Comparison of ENCODE assay signal across 21 cellular contexts in genomic region chr4:24328711-24329110, GRCh38.
DNase-seq lines count a peak whose midpoint lies in the region; ATAC-seq, FAIRE-seq and TF ChIP-seq lines count a peak whose summit lies in the region.
"Had no signal": no experiment of that assay in that cellular context is flagged by ENCODE, and none has a peak within 500 bp of the region (broad histone marks: within the 10 kb centered on the region; RNA-seq: fewer than 3 reads in every experiment).

No MANE protein-coding gene starts in this region.

- no peak for DNase-seq in GM23338 (ENCODE audit: low spot score)
- DNase-seq in astrocyte (ENCODE audit: low read depth) = peak; percentile 20
- DNase-seq in esophagus muscularis mucosa (ENCODE audit: extremely low spot score) = peak; percentile 60
- DNase-seq in neural progenitor cell (ENCODE audit: low spot score) = peak; percentile 76
- DNase-seq in immature natural killer cell = no peak
- DNase-seq in endodermal cell = no peak
- DNase-seq in EL = no peak
- DNase-seq: COR-L47, NCI-H1048, NCI-H226, NCI-H524 treated with DMSO at 0.1 percent for 48 hours, SHP77, SK-N-SH had no signal

- no peak for TF ChIP-seq POLR2A in esophagus muscularis mucosa (IDR thresholded peaks at IDR 0.05; ENCODE audit: low read depth)

- H3K9me2 ChIP-seq in GM23338 (ENCODE audit: insufficient read depth) = no peaks in the 10 kb centered on the region; the same call in 1 of the 2 replicates
- H3K9me2 ChIP-seq: SK-N-SH had no signal

- no peaks in the 10 kb centered on the region for H3K9me3 Mint-ChIP-seq in GM23338
- H3K9me3 Mint-ChIP-seq in astrocyte (ENCODE audit: unreplicated experiment) = peaks cover 4% of the 10 kb centered on the region
- no peaks in the 10 kb centered on the region for H3K9me3 Mint-ChIP-seq in neural progenitor cell
- peaks cover 0 to 8% (median under 1%) of the 10 kb centered on the region in 6 donors for H3K9me3 Mint-ChIP-seq in immature natural killer cell
- no peaks in the 10 kb centered on the region for H3K9me3 Mint-ChIP-seq in endodermal cell

- WGBS in esophagus muscularis mucosa = 66% methylated on average over 7 of the region's 7 CpGs
- WGBS in endodermal cell (ENCODE audit: insufficient coverage in 1 of 2, insufficient read length in 1 of 2), 2 experiments = 81 to 88% methylated on average over 5 to 7 of the region's 7 CpGs

- peaks cover 16% of the 10 kb centered on the region for H4K20me1 ChIP-seq in GM23338 (replicated peaks; ENCODE audit: insufficient read depth)
- no peaks in the 10 kb centered on the region for H4K20me1 ChIP-seq in astrocyte (ENCODE audit: insufficient read depth, low read length)
- H4K20me1 ChIP-seq in neural progenitor cell (ENCODE audit: low read depth) = no peaks in the 10 kb centered on the region

- H3K9me3 ChIP-seq in astrocyte (ENCODE audit: insufficient read depth, low read depth, low read length) (no peaks in the 10 kb centered on the region), esophagus muscularis mucosa (no peaks in the 10 kb centered on the region), neural progenitor cell (ENCODE audit: low read depth) (no peaks in the 10 kb centered on the region), endodermal cell (ENCODE audit: control insufficient read depth, low read length) (no peaks in the 10 kb centered on the region)
- H3K9me3 ChIP-seq: A549, SK-N-SH had no signal

- peaks cover 15% of the 10 kb centered on the region; the same call in 2 of the 3 replicates for H3K36me3 Mint-ChIP-seq in GM23338 (ENCODE audit: low read depth)
- no peaks in the 10 kb centered on the region for H3K36me3 Mint-ChIP-seq in astrocyte (ENCODE audit: low read depth, unreplicated experiment)
- no peaks in the 10 kb centered on the region for H3K36me3 Mint-ChIP-seq in neural progenitor cell
- no peaks in the 10 kb centered on the region for H3K36me3 Mint-ChIP-seq in immature natural killer cell
- peaks cover 55% of the 10 kb centered on the region for H3K36me3 Mint-ChIP-seq in endodermal cell (ENCODE audit: low read depth)
- H3K36me3 Mint-ChIP-seq: CD14-positive monocyte had no signal

- H3K27me3 ChIP-seq in GM23338 (ENCODE audit: insufficient read depth) (no peaks in the 10 kb centered on the region), astrocyte (ENCODE audit: insufficient read depth, low read length) (no peaks in the 10 kb centered on the region), esophagus muscularis mucosa (no peaks in the 10 kb centered on the region), neural progenitor cell (no peaks in the 10 kb centered on the region), endodermal cell (ENCODE audit: control insufficient read depth, insufficient read depth, low read length, poor library complexity, severe bottlenecking) (no peaks in the 10 kb centered on the region)

- peaks cover 29% of the 10 kb centered on the region for H3K36me3 ChIP-seq in GM23338 (ENCODE audit: insufficient read depth)
- no peaks in the 10 kb centered on the region for H3K36me3 ChIP-seq in astrocyte (ENCODE audit: insufficient read depth, low read length)
- no peaks in the 10 kb centered on the region for H3K36me3 ChIP-seq in esophagus muscularis mucosa
- no peaks in the 10 kb centered on the region for H3K36me3 ChIP-seq in neural progenitor cell
- H3K36me3 ChIP-seq in endodermal cell (ENCODE audit: control insufficient read depth, insufficient read depth, low read length) = no peaks in the 10 kb centered on the region

- intact Hi-C loops in esophagus muscularis mucosa (cut with DNase I) = no loop called here

- no peak overlapping the region for H3K9ac ChIP-seq in astrocyte (ENCODE audit: low read length)
- no peak overlapping the region for H3K9ac ChIP-seq in neural progenitor cell
- H3K9ac ChIP-seq in endodermal cell (ENCODE audit: extremely low read depth, low read length, poor library complexity, severe bottlenecking) = no peak overlapping the region
- H3K9ac ChIP-seq: KMS-11, SK-N-SH had no signal

- 0 out of 2 replicates have a peak overlapping the region, but pooled peaks have one; percentile 4 for H3K27ac ChIP-seq in GM23338 (ENCODE audit: low read depth)
- no peak overlapping the region for H3K27ac ChIP-seq in astrocyte (ENCODE audit: low read depth, low read length)
- no peak overlapping the region for H3K27ac ChIP-seq in esophagus muscularis mucosa (replicated peaks in 1 of 4)
- peak overlapping the region; percentile 93 for H3K27ac ChIP-seq in neural progenitor cell
- no peak overlapping the region for H3K27ac ChIP-seq in endodermal cell (ENCODE audit: low read depth, low read length)
- H3K27ac ChIP-seq: A549, HL-60, KMS-11 had no signal

- TF ChIP-seq EP300 in esophagus muscularis mucosa (IDR thresholded peaks at IDR 0.05) = no peak

- H3K27ac Mint-ChIP-seq in GM23338 (no peak overlapping the region), astrocyte (ENCODE audit: unreplicated experiment) (no peak overlapping the region), neural progenitor cell (peak overlapping the region; percentile 50), immature natural killer cell (no peak overlapping the region), endodermal cell (no peak overlapping the region)
- H3K27ac Mint-ChIP-seq: CD14-positive monocyte had no signal

- peaks cover 59% of the 10 kb centered on the region for H3K4me1 Mint-ChIP-seq in GM23338
- peaks cover 7% of the 10 kb centered on the region for H3K4me1 Mint-ChIP-seq in astrocyte (ENCODE audit: low read depth, unreplicated experiment)
- peaks cover 47% of the 10 kb centered on the region for H3K4me1 Mint-ChIP-seq in neural progenitor cell
- no peaks in the 10 kb centered on the region for H3K4me1 Mint-ChIP-seq in immature natural killer cell
- peaks cover 60% of the 10 kb centered on the region for H3K4me1 Mint-ChIP-seq in endodermal cell
- H3K4me1 Mint-ChIP-seq: CD14-positive monocyte had no signal

- peak overlapping the region; percentile 72 for H3K4me2 ChIP-seq in GM23338
- no peak overlapping the region for H3K4me2 ChIP-seq in astrocyte (ENCODE audit: low read length)
- peak overlapping the region; percentile 82 for H3K4me2 ChIP-seq in neural progenitor cell
- H3K4me2 ChIP-seq: A549, KMS-11, SK-N-SH had no signal

- H3K27me3 Mint-ChIP-seq in GM23338 (ENCODE audit: insufficient read depth, low read depth, poor library complexity) (peaks cover 6% of the 10 kb centered on the region), astrocyte (ENCODE audit: low read depth, unreplicated experiment) (peaks cover 14% of the 10 kb centered on the region), neural progenitor cell (ENCODE audit: insufficient read depth, low read depth) (peaks cover 3% of the 10 kb centered on the region), immature natural killer cell (ENCODE audit: low read depth in 3 of 3) (peaks cover 0 to 2% (median 1%) of the 10 kb centered on the region in 3 donors), endodermal cell (ENCODE audit: insufficient read depth) (no peaks in the 10 kb centered on the region)

- H3K4me3 Mint-ChIP-seq in GM23338 = no peak overlapping the region; the same call in 2 of the 3 replicates
- no peak overlapping the region for H3K4me3 Mint-ChIP-seq in astrocyte (ENCODE audit: unreplicated experiment)
- H3K4me3 Mint-ChIP-seq in neural progenitor cell = peak overlapping the region; percentile 57
- no peak overlapping the region for H3K4me3 Mint-ChIP-seq in immature natural killer cell
- no peak overlapping the region for H3K4me3 Mint-ChIP-seq in endodermal cell
- H3K4me3 Mint-ChIP-seq: CD14-positive monocyte had no signal

- no peak for TF ChIP-seq CTCF in GM23338 (conservative IDR thresholded peaks at IDR 0.05; ENCODE audit: low read depth in 2 of 2)
- no peak for TF ChIP-seq CTCF in astrocyte (IDR thresholded peaks at IDR 0.05; ENCODE audit: insufficient read depth, low read depth, low read length)
- TF ChIP-seq CTCF in esophagus muscularis mucosa (IDR thresholded peaks at IDR 0.05) = no peak
- TF ChIP-seq CTCF in neural progenitor cell (IDR thresholded peaks at IDR 0.05) = no peak
- TF ChIP-seq CTCF in endodermal cell (conservative IDR thresholded peaks at IDR 0.05) = no peak

- peaks cover 45% of the 10 kb centered on the region for H3K4me1 ChIP-seq in GM23338 (ENCODE audit: insufficient read depth)
- H3K4me1 ChIP-seq in astrocyte (ENCODE audit: insufficient read depth, low read length) = no peaks in the 10 kb centered on the region
- no peaks in the 10 kb centered on the region for H3K4me1 ChIP-seq in esophagus muscularis mucosa
- H3K4me1 ChIP-seq in neural progenitor cell = peaks cover 44% of the 10 kb centered on the region
- H3K4me1 ChIP-seq in endodermal cell (ENCODE audit: control insufficient read depth, insufficient read depth, low read length) = peaks cover 11% of the 10 kb centered on the region
- H3K4me1 ChIP-seq: A549 had no signal

- no peak for FAIRE-seq in astrocyte (lab: Jason Lieb, UNC)
- FAIRE-seq: A549, GM19239, H54, HTR-8/SVneo had no signal

- H3K4me3 ChIP-seq in GM23338 (peak overlapping the region; percentile 65), astrocyte (ENCODE audit: insufficient read depth, low read depth, low read length) (no peak overlapping the region), esophagus muscularis mucosa (no peak overlapping the region), neural progenitor cell (peak overlapping the region; percentile 25), endodermal cell (ENCODE audit: low read length) (no peak overlapping the region)
- H3K4me3 ChIP-seq: A549 had no signal

- no peak overlapping the region for H2AFZ ChIP-seq in GM23338
- peak overlapping the region; percentile 42 for H2AFZ ChIP-seq in astrocyte (ENCODE audit: low read depth, low read length)
- H2AFZ ChIP-seq in neural progenitor cell (replicated peaks) = no peak overlapping the region

- H3F3A ChIP-seq in GM23338 (replicated peaks; ENCODE audit: low read depth) (no peaks in the 10 kb centered on the region), neural progenitor cell (ENCODE audit: low read depth) (peaks cover 19% of the 10 kb centered on the region)

- H3K79me2 ChIP-seq in GM23338 (replicated peaks; ENCODE audit: insufficient read depth) (peaks cover 60% of the 10 kb centered on the region), astrocyte (ENCODE audit: insufficient read depth, low read length) (no peaks in the 10 kb centered on the region), neural progenitor cell (ENCODE audit: low read depth) (peaks cover 65% of the 10 kb centered on the region)

- ATAC-seq in GM23338 (peak; percentile 22), HG02885 (IDR thresholded peaks at IDR 0.05; ENCODE audit: poor library complexity, unreplicated experiment) (no peak)
- ATAC-seq: A549 had no signal

TF ChIP-seq in GM23338, 12 proteins besides CTCF, POLR2A, EP300 and RAD21 (continues in another document):
- TF ChIP-seq STAT1 (IDR thresholded peaks at IDR 0.05; ENCODE audit: unreplicated experiment) (no peak), ZNF114 (CRISPR knock-in tag; IDR thresholded peaks at IDR 0.05) (no peak), POLR2AphosphoS5 (IDR thresholded peaks at IDR 0.05; ENCODE audit: low read depth) (peak; percentile 24; the same call in 1 of the 2 replicates)

Comparison
In these comparisons a context has a peak if more than half of its experiments do, and no peak if none do; other contexts are left out.
1. DNase-seq: peak in astrocyte (single experiment), esophagus muscularis mucosa (single experiment) and neural progenitor cell (single experiment); none in GM23338 (single experiment), immature natural killer cell (0 of 3), endodermal cell (single experiment) and EL (single experiment).
2. H3K27ac ChIP-seq: peak in GM23338 (single experiment) and neural progenitor cell (single experiment); none in astrocyte (single experiment), esophagus muscularis mucosa (0 of 4) and endodermal cell (single experiment).
3. H3K4me3 ChIP-seq: peak in GM23338 (single experiment) and neural progenitor cell (single experiment); none in astrocyte (single experiment), esophagus muscularis mucosa (0 of 4) and endodermal cell (single experiment).